24 cellular contexts compared by ENCODE assay signal in the genomic region with DNA sequence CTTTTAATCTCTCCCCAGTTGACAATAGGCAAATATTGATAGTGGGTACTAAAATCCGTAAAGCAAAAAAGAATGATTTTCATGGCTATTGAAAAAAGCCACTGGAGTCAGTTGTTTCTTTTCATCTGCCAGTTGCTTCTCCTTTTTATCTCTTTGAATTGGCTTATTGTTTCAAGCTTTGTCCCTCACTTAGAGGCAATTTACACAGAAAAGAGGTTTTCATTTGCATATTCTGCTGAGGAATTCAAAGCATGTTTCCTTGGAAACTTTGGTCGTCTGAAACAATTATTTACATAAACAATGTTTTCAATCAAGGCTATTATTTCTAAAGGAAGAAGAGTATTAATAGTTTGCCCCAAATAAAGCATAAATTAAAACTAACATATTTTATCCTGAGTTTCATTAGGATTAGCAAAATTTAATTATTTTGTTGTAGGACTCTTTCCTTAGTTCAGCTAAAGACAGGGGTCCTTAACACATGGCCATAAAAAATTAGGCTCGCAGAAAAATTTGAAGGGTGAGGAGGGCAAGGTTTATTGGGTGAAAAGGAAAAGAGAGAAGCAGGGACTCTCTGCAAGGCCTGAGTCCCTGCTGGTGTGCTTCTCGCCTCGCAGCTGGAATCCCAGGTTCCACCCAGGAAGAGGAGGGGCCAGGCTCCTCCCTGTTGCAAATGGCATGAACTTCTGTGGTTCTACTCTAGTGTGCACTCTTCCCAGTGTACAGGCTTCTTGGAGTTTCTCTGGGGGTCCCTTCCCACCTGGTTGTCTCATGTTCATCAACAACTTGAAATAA.
DNase-seq lines count a peak whose midpoint lies in the region; ATAC-seq, FAIRE-seq and TF ChIP-seq lines count a peak whose summit lies in the region.
"Had no signal": no experiment of that assay in that cellular context is flagged by ENCODE, and none has a peak within 500 bp of the region (broad histone marks: within the 10 kb centered on the region; RNA-seq: fewer than 3 reads in every experiment).

No MANE protein-coding gene starts in this region.

- H3K4me1 ChIP-seq in HUES48 (ENCODE audit: control insufficient read depth, insufficient read depth, low read length), result peaks cover 40% of the 10 kb centered on the region
- H3K4me1 ChIP-seq in iPS-20b (ENCODE audit: insufficient read depth, low read length), result peaks cover 19% of the 10 kb centered on the region
- no peaks in the 10 kb centered on the region for H3K4me1 ChIP-seq in kidney (ENCODE audit: control insufficient read depth in 1 of 2, insufficient read depth in 1 of 2, low read depth in 1 of 2, low read length in 2 of 2)
- H3K4me1 ChIP-seq: gastroesophageal sphincter, left lung, prostate gland, suprapubic skin, uterus had no signal

- no peaks in the 10 kb centered on the region for H3K27me3 ChIP-seq in HUES48 (ENCODE audit: control insufficient read depth, insufficient read depth, low read length)
- H3K27me3 ChIP-seq in dorsolateral prefrontal cortex, result no peaks in the 10 kb centered on the region
- no peaks in the 10 kb centered on the region for H3K27me3 ChIP-seq in iPS-20b (ENCODE audit: insufficient read depth, low read length)
- H3K27me3 ChIP-seq: gastroesophageal sphincter, left lung, suprapubic skin, uterus had no signal

- no peaks in the 10 kb centered on the region for H3K4me1 Mint-ChIP-seq in natural killer cell treated with Interleukin-12 subunit alpha and Interleukin-12 subunit beta and Interleukin-15 and Interleukin-18, amount 100 ng/mL, for 72 hours (ENCODE audit: low read depth in 2 of 2)
- H3K4me1 Mint-ChIP-seq: central memory CD8-positive, alpha-beta T cell; T-cell had no signal

- no peak overlapping the region for H3K4me3 Mint-ChIP-seq in natural killer cell treated with Interleukin-12 subunit alpha and Interleukin-12 subunit beta and Interleukin-15 and Interleukin-18, amount 100 ng/mL, for 72 hours
- H3K4me3 Mint-ChIP-seq: activated T-cell treated with anti-CD3 and anti-CD28 coated beads, Interleukin-2, amount 50 U/mL, for 24 hours; CD8-positive, alpha-beta T cell; central memory CD8-positive, alpha-beta T cell; neural crest cell; T-cell had no signal

- peak overlapping the region; percentile 37 for H3K9ac ChIP-seq in HUES48 (ENCODE audit: low read depth, low read length)
- H3K9ac ChIP-seq in iPS-20b (ENCODE audit: low read depth, low read length), result peak overlapping the region; percentile 55; the same call in 1 of the 2 replicates
- no peak overlapping the region for H3K9ac ChIP-seq in kidney (ENCODE audit: low read length in 2 of 2)

- ATAC-seq in natural killer cell treated with Interleukin-12 subunit alpha and Interleukin-12 subunit beta and Interleukin-15 and Interleukin-18, amount 100 ng/mL, for 72 hours, result no peak
- no peak for ATAC-seq in HG03520 (IDR thresholded peaks at IDR 0.05; ENCODE audit: unreplicated experiment)
- ATAC-seq: CD8-positive, alpha-beta T cell; gastroesophageal sphincter; left lung; T-cell had no signal

- H3K27me3 Mint-ChIP-seq in natural killer cell treated with Interleukin-12 subunit alpha and Interleukin-12 subunit beta and Interleukin-15 and Interleukin-18, amount 100 ng/mL, for 72 hours, result peaks cover 2 to 11% of the 10 kb centered on the region in 2 donors

- H3K9me3 ChIP-seq in HUES48 (ENCODE audit: control insufficient read depth, insufficient read depth, low read length), result peaks cover 12% of the 10 kb centered on the region; the same call in 1 of the 2 replicates
- peaks cover 4% of the 10 kb centered on the region; the same call in 1 of the 2 replicates for H3K9me3 ChIP-seq in iPS-20b (ENCODE audit: insufficient read depth, low read depth, low read length)
- no peaks in the 10 kb centered on the region for H3K9me3 ChIP-seq in kidney (ENCODE audit: control insufficient read depth in 1 of 2, low read length in 2 of 2)
- H3K9me3 ChIP-seq: left lung, prostate gland, suprapubic skin, uterus had no signal

- H3K4me3 ChIP-seq in HUES48 (ENCODE audit: low read depth, low read length), result peak overlapping the region; percentile 49
- H3K4me3 ChIP-seq in dorsolateral prefrontal cortex, result peak overlapping the region in 27 of 59 donors; percentile 0 to 51 (median 14)
- peak overlapping the region; percentile 49 for H3K4me3 ChIP-seq in iPS-20b (ENCODE audit: low read length)
- no peak overlapping the region for H3K4me3 ChIP-seq in kidney (ENCODE audit: low read length in 2 of 2)
- H3K4me3 ChIP-seq: gastroesophageal sphincter, left lung, PC-9, prostate gland, suprapubic skin, uterus had no signal

- intact Hi-C loops in dorsolateral prefrontal cortex (cut with DNase I), result no loop called here
- intact Hi-C loops in kidney (cut with DNase I), result no loop called here

- peak overlapping the region; percentile 93 for H3K27ac ChIP-seq in HUES48 (ENCODE audit: low read depth, low read length)
- H3K27ac ChIP-seq in dorsolateral prefrontal cortex, result peak overlapping the region in 42 of 59 donors; percentile 3 to 78 (median 50)
- H3K27ac ChIP-seq in iPS-20b (ENCODE audit: low read length), result peak overlapping the region; percentile 89
- H3K27ac ChIP-seq in temporal lobe (ENCODE audit: low read depth, low read length), result peak overlapping the region; percentile 19
- no peak overlapping the region for H3K27ac ChIP-seq in kidney (ENCODE audit: low read depth in 2 of 2, low read length in 2 of 2)
- H3K27ac ChIP-seq: gastroesophageal sphincter, left lung, PC-9, prostate gland, suprapubic skin, uterus had no signal

- DNase-seq in dorsolateral prefrontal cortex, result no peak
- DNase-seq in kidney, result no peak
- no peak for DNase-seq in natural killer cell treated with Interleukin-12 subunit alpha and Interleukin-12 subunit beta and Interleukin-15 and Interleukin-18, amount 100 ng/mL, for 72 hours (ENCODE audit: low spot score)
- DNase-seq: activated CD8-positive, alpha-beta memory T cell treated with anti-CD3 and anti-CD28 coated beads for 24 hours; activated T-cell treated with anti-CD3 and anti-CD28 coated beads, Interleukin-2, amount 50 U/mL, for 24 hours; CD8-positive, alpha-beta T cell; DMS53; erythroblast; left lung; NCI-H187; PC-9; SIG-M5; T-cell; uterus had no signal

- FAIRE-seq in kidney (lab: Jason Lieb, UNC), result no peak
- FAIRE-seq: TTC549 had no signal

- H3K36me3 ChIP-seq in HUES48 (ENCODE audit: control insufficient read depth, insufficient read depth, low read length) (no peaks in the 10 kb centered on the region), iPS-20b (ENCODE audit: insufficient read depth, low read depth, low read length) (no peaks in the 10 kb centered on the region), kidney (ENCODE audit: control insufficient read depth in 1 of 2, insufficient read depth in 2 of 2, low read length in 2 of 2) (no peaks in the 10 kb centered on the region)
- H3K36me3 ChIP-seq: gastroesophageal sphincter, left lung, prostate gland, suprapubic skin, uterus had no signal

- no peaks in the 10 kb centered on the region for H3K36me3 Mint-ChIP-seq in natural killer cell treated with Interleukin-12 subunit alpha and Interleukin-12 subunit beta and Interleukin-15 and Interleukin-18, amount 100 ng/mL, for 72 hours
- H3K36me3 Mint-ChIP-seq: CD8-positive, alpha-beta T cell; T-cell had no signal

- no peak overlapping the region for H3K27ac Mint-ChIP-seq in natural killer cell treated with Interleukin-12 subunit alpha and Interleukin-12 subunit beta and Interleukin-15 and Interleukin-18, amount 100 ng/mL, for 72 hours
- H3K27ac Mint-ChIP-seq: activated T-cell treated with anti-CD3 and anti-CD28 coated beads, Interleukin-2, amount 50 U/mL, for 24 hours; CD8-positive, alpha-beta T cell; T-cell had no signal

- TF ChIP-seq CTCF in dorsolateral prefrontal cortex (IDR thresholded peaks at IDR 0.05 in 54 of 56, conservative IDR thresholded peaks at IDR 0.05 in 2 of 56; ENCODE audit: low read depth in 1 of 56, partially characterized antibody in 56 of 56) (peak in 2 of 56 donors; percentile 10 to 12), kidney (IDR thresholded peaks at IDR 0.05; ENCODE audit: borderline replicate concordance, extremely low read depth, insufficient read depth) (no peak)

- H3K9me3 Mint-ChIP-seq in natural killer cell treated with Interleukin-12 subunit alpha and Interleukin-12 subunit beta and Interleukin-15 and Interleukin-18, amount 100 ng/mL, for 72 hours, result no peaks in the 10 kb centered on the region
- H3K9me3 Mint-ChIP-seq: activated T-cell treated with anti-CD3 and anti-CD28 coated beads, Interleukin-2, amount 50 U/mL, for 24 hours; CD8-positive, alpha-beta T cell; central memory CD8-positive, alpha-beta T cell; T-cell had no signal

Comparison
In these comparisons a context has a peak if more than half of its experiments do, and no peak if none do; other contexts are left out.
1. H3K27ac ChIP-seq: peak in HUES48 (single experiment), dorsolateral prefrontal cortex (42 of 59), iPS-20b (single experiment) and temporal lobe (single experiment); none in kidney (0 of 2).
2. H3K4me3 ChIP-seq: peak in HUES48 (single experiment) and iPS-20b (single experiment); none in kidney (0 of 2).
3. H3K9ac ChIP-seq: peak in HUES48 (single experiment) and iPS-20b (single experiment); none in kidney (0 of 2).